Comparison of ENCODE assay signal across 8 cellular contexts in genomic region chr3:108090701-108091497, GRCh38. TPM values are rescaled to one million over a fixed set of nuclear protein-coding genes. Genes with fewer than 3 reads are reported as not detected.
DNase-seq lines count a peak whose midpoint lies in the region; ATAC-seq and TF ChIP-seq lines count a peak whose summit lies in the region.

Gene CD47 (minus strand): TSS chr3:108091031. CDS start chr3:108090908, 123 bp downstream.

- peak within 1 kb of the TSS; percentile 95 for H3K27ac Mint-ChIP-seq in activated naive CD8-positive, alpha-beta T cell treated with anti-CD3 and anti-CD28 coated beads, Interleukin-2, amount 50 U/mL, for 24 hours

- no peaks in the 10 kb centered on the region for H3K27me3 Mint-ChIP-seq in activated naive CD8-positive, alpha-beta T cell treated with anti-CD3 and anti-CD28 coated beads, Interleukin-2, amount 50 U/mL, for 24 hours

- H3K79me2 ChIP-seq in parathyroid adenoma, result peaks cover 4% of the 10 kb centered on the region

- H3K27ac ChIP-seq in parathyroid adenoma, result peak within 1 kb of the TSS; percentile 57
- peak within 1 kb of the TSS; percentile 68 to 91 (median 80) for H3K27ac ChIP-seq in thyroid gland

- ATAC-seq in HG02678 (IDR thresholded peaks at IDR 0.05; ENCODE audit: unreplicated experiment) (peak; percentile 71), Right ventricle myocardium superior (ENCODE audit: poor library complexity) (peak; percentile 97)
- ATAC-seq in activated naive CD8-positive, alpha-beta T cell treated with anti-CD3 and anti-CD28 coated beads, Interleukin-2, amount 50 U/mL, for 24 hours, result peak; percentile 66

- TF ChIP-seq POLR2A in thyroid gland (IDR thresholded peaks at IDR 0.05), result peak; percentile 85 to 93

- peak within 1 kb of the TSS; percentile 94 for H2AFZ ChIP-seq in parathyroid adenoma

- H3K9ac ChIP-seq in parathyroid adenoma, result peak within 1 kb of the TSS; percentile 12

- TF ChIP-seq CTCF in GM12864 (IDR thresholded peaks at IDR 0.05; ENCODE audit: low read depth, low read length, missing control alignments) (no peak), parathyroid adenoma (IDR thresholded peaks at IDR 0.05) (no peak), thyroid gland (IDR thresholded peaks at IDR 0.05) (peak in 1 of 6 experiments; percentile 15)

- intact Hi-C loops in Right ventricle myocardium superior (cut with DNase I) (loop anchor here (5.0 kb wide), 1 partner anchor 131 kb away; the partner anchor contains the start of gene IFT57), thyroid gland (cut with DNase I) (no loop called here)

- H3K36me3 Mint-ChIP-seq in activated naive CD8-positive, alpha-beta T cell treated with anti-CD3 and anti-CD28 coated beads, Interleukin-2, amount 50 U/mL, for 24 hours (ENCODE audit: low read depth), result peaks cover 11% of the 10 kb centered on the region

- H3K27me3 ChIP-seq in parathyroid adenoma (ENCODE audit: control insufficient read depth, insufficient read depth, low read length) (no peaks in the 10 kb centered on the region), thyroid gland (no peaks in the 10 kb centered on the region)

- H3K9me3 Mint-ChIP-seq in activated naive CD8-positive, alpha-beta T cell treated with anti-CD3 and anti-CD28 coated beads, Interleukin-2, amount 50 U/mL, for 24 hours, result peaks cover 4% of the 10 kb centered on the region

- DNase-seq in GM12864 (ENCODE audit: low read depth) (peak; percentile 71), NCI-H1417 (lab: John Stamatoyannopoulos, UW) (peak; percentile 86 to 94 (median 93)), T follicular helper cell (ENCODE audit: low read depth) (peak; percentile 92), Right ventricle myocardium superior (peak; percentile 97), thyroid gland (peak; percentile 93 to 94)
- peak; percentile 98 for DNase-seq in activated naive CD8-positive, alpha-beta T cell treated with anti-CD3 and anti-CD28 coated beads, Interleukin-2, amount 50 U/mL, for 24 hours

- H3K9me3 ChIP-seq in parathyroid adenoma (ENCODE audit: control insufficient read depth, low read length) (no peaks in the 10 kb centered on the region), thyroid gland (no peaks in the 10 kb centered on the region)

- peak within 1 kb of the TSS; percentile 94 for H3K4me2 ChIP-seq in parathyroid adenoma (ENCODE audit: low read length)

- H3K4me3 ChIP-seq in GM12864 (ENCODE audit: low read depth, low read length) (peak within 1 kb of the TSS; percentile 80), parathyroid adenoma (ENCODE audit: low read depth, low read length) (peak within 1 kb of the TSS; percentile 84), thyroid gland (replicated peaks in 1 of 3) (peak within 1 kb of the TSS; percentile 56 to 91 (median 89))

- H3K4me1 Mint-ChIP-seq in activated naive CD8-positive, alpha-beta T cell treated with anti-CD3 and anti-CD28 coated beads, Interleukin-2, amount 50 U/mL, for 24 hours, result peaks cover 32% of the 10 kb centered on the region

- no peaks in the 10 kb centered on the region for H3K36me3 ChIP-seq in parathyroid adenoma (ENCODE audit: control insufficient read depth, insufficient read depth, low read length)
- no peaks in the 10 kb centered on the region for H3K36me3 ChIP-seq in thyroid gland

- 0 to 1% methylated on average over 27 to 57 of the region's 106 CpGs for WGBS in thyroid gland, 2 donors

- H3K4me1 ChIP-seq in parathyroid adenoma (no peaks in the 10 kb centered on the region), thyroid gland (peaks cover 14 to 27% of the 10 kb centered on the region in 2 donors)

- H3K4me3 Mint-ChIP-seq in activated naive CD8-positive, alpha-beta T cell treated with anti-CD3 and anti-CD28 coated beads, Interleukin-2, amount 50 U/mL, for 24 hours, result peak within 1 kb of the TSS; percentile 88

RNA-seq across cellular contexts. Expression of gene CD47, which starts in this region (rescaled TPM):
- total RNA-seq in Right ventricle myocardium superior (46.2 TPM), thyroid gland (100 to 1,000 TPM; 146 to 167 (median 160) TPM)

Comparison
In these comparisons a context has a peak if more than half of its experiments do, and no peak if none do; other contexts are left out.
1. Peak in every context shown above with its lines: DNase-seq, ATAC-seq, H3K4me3 ChIP-seq and H3K27ac ChIP-seq.